In the genomic region with DNA sequence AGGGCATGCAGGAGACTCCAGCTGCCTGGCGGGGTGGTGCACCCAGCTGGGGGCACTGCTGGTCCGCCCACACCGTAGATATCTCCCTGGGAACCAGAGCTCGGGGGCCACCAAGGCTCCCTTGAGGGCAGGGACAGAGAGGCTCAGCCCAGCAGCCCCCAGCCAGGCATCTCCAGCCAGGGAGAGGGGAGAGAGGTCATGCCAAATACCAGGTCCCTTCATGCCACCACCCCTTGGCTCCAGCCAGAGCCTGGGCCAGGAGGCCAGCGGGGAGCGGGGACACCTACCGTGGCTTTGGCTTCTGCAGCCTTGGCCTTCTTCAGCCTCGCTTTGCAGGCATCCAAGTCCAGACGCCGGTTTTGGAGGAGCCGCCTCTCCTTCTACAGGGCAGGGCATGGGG, we compare ENCODE assay signal across 18 cellular contexts. TPM values are rescaled to one million over a fixed set of nuclear protein-coding genes. Genes with fewer than 3 reads are reported as not detected.
DNase-seq lines count a peak whose midpoint lies in the region; ATAC-seq and TF ChIP-seq lines count a peak whose summit lies in the region.
"Had no signal": no experiment of that assay in that cellular context is flagged by ENCODE, and none has a peak within 500 bp of the region (broad histone marks: within the 10 kb centered on the region; RNA-seq: fewer than 3 reads in every experiment).

No MANE protein-coding gene starts in this region.

- H3K79me2 ChIP-seq in osteoblast (ENCODE audit: insufficient read depth, low read length), result no peaks in the 10 kb centered on the region

- H3K27ac ChIP-seq in HUES6 (ENCODE audit: low read depth, low read length) (peak overlapping the region; percentile 19; the same call in 1 of the 2 replicates), osteoblast (ENCODE audit: low read depth, low read length) (no peak overlapping the region)
- H3K27ac ChIP-seq: 22Rv1, C4-2B had no signal

- H4K20me1 ChIP-seq in osteoblast (ENCODE audit: insufficient read depth, low read length), result no peaks in the 10 kb centered on the region

- H3K9me3 Mint-ChIP-seq in dendritic cell treated with granulocyte-macrophage colony-stimulating factor and Interleukin-4, amounts not matched to agents 40 ng/mL and 50 ng/mL, for 4 days, result no peaks in the 10 kb centered on the region
- H3K9me3 Mint-ChIP-seq: CD4-positive, alpha-beta T cell; H9 had no signal

- no peak overlapping the region for H3K4me2 ChIP-seq in osteoblast (ENCODE audit: insufficient read depth, low read length)
- H3K4me2 ChIP-seq: A549 had no signal

- TF ChIP-seq CTCF in osteoblast (IDR thresholded peaks at IDR 0.05; ENCODE audit: extremely low read depth, low read depth, low read length) (no peak), omental fat pad (IDR thresholded peaks at IDR 0.05) (no peak)

- peak; percentile 8 for DNase-seq in D341Med (ENCODE audit: low spot score)
- DNase-seq in osteoblast (ENCODE audit: insufficient read length, low spot score, missing footprints), result peak; percentile 65
- DNase-seq in activated CD4-positive, alpha-beta T cell treated with anti-CD3 and anti-CD28 coated beads for 1 hour, result no peak
- no peak for DNase-seq in NCI-H82 (lab: John Stamatoyannopoulos, UW)
- DNase-seq in omental fat pad (ENCODE audit: low spot score), result no peak
- DNase-seq: AML-193; Caco-2; CD4-positive, alpha-beta T cell; DMS153; DMS79; GF-D8; GOT3; H9 had no signal

- H3K9me3 ChIP-seq in HUES6 (ENCODE audit: control insufficient read depth, insufficient read depth, low read depth, low read length) (no peaks in the 10 kb centered on the region), osteoblast (ENCODE audit: low read depth, low read length) (no peaks in the 10 kb centered on the region)
- H3K9me3 ChIP-seq: A549, Caco-2 had no signal

- peaks cover 75% of the 10 kb centered on the region for H3K36me3 Mint-ChIP-seq in dendritic cell treated with granulocyte-macrophage colony-stimulating factor and Interleukin-4, amounts not matched to agents 40 ng/mL and 50 ng/mL, for 4 days (ENCODE audit: low read depth)

- no peaks in the 10 kb centered on the region for H3K27me3 Mint-ChIP-seq in dendritic cell treated with granulocyte-macrophage colony-stimulating factor and Interleukin-4, amounts not matched to agents 40 ng/mL and 50 ng/mL, for 4 days
- H3K27me3 Mint-ChIP-seq: CD4-positive, alpha-beta T cell had no signal

- H3K9ac ChIP-seq in HUES6 (ENCODE audit: low read length), result no peak overlapping the region

- intact Hi-C loops in dendritic cell treated with granulocyte-macrophage colony-stimulating factor and Interleukin-4, amounts not matched to agents 40 ng/mL and 50 ng/mL, for 4 days (cut with micrococcal nuclease), result no loop called here

- H3K27ac Mint-ChIP-seq in dendritic cell treated with granulocyte-macrophage colony-stimulating factor and Interleukin-4, amounts not matched to agents 40 ng/mL and 50 ng/mL, for 4 days, result peak overlapping the region; percentile 68
- H3K27ac Mint-ChIP-seq: CD4-positive, alpha-beta T cell had no signal

- no peak for ATAC-seq in omental fat pad (ENCODE audit: low FRiP score)
- ATAC-seq: A549 had no signal

- H3K4me3 Mint-ChIP-seq in dendritic cell treated with granulocyte-macrophage colony-stimulating factor and Interleukin-4, amounts not matched to agents 40 ng/mL and 50 ng/mL, for 4 days, result no peak overlapping the region
- H3K4me3 Mint-ChIP-seq: CD4-positive, alpha-beta T cell; H9 had no signal

- peaks cover 62% of the 10 kb centered on the region for H3K36me3 ChIP-seq in HUES6 (ENCODE audit: control insufficient read depth, insufficient read depth, low read length)
- H3K36me3 ChIP-seq in osteoblast (ENCODE audit: insufficient read depth, low read length), result peaks cover 5% of the 10 kb centered on the region

- H3K4me3 ChIP-seq in HUES6 (ENCODE audit: low read depth, low read length) (no peak overlapping the region), osteoblast (ENCODE audit: insufficient read depth, low read length) (no peak overlapping the region)
- H3K4me3 ChIP-seq: A549 had no signal

- no peaks in the 10 kb centered on the region for H3K27me3 ChIP-seq in HUES6 (ENCODE audit: control insufficient read depth, insufficient read depth, low read length)
- H3K27me3 ChIP-seq in osteoblast (ENCODE audit: insufficient read depth, low read length), result no peaks in the 10 kb centered on the region

- H3K4me1 Mint-ChIP-seq in dendritic cell treated with granulocyte-macrophage colony-stimulating factor and Interleukin-4, amounts not matched to agents 40 ng/mL and 50 ng/mL, for 4 days (ENCODE audit: low read depth), result peaks cover 16% of the 10 kb centered on the region

- H3K4me1 ChIP-seq in HUES6 (ENCODE audit: control insufficient read depth, insufficient read depth, low read length) (no peaks in the 10 kb centered on the region), osteoblast (ENCODE audit: insufficient read depth, low read length) (no peaks in the 10 kb centered on the region)
- H3K4me1 ChIP-seq: A549, Caco-2 had no signal

- H2AFZ ChIP-seq in osteoblast (ENCODE audit: low read length), result no peak overlapping the region

RNA-seq across cellular contexts. Expression of gene SH3GLB2, which starts 14.0 kb away (rescaled TPM):
- total RNA-seq in osteoblast (37.3 and 38.6 TPM in 2 replicates), omental fat pad (10 to 100 TPM; 55.5 to 75.5 (median 65.1) TPM)

RNA-seq across cellular contexts. Expression of gene MIGA2, which starts 22.3 kb away (rescaled TPM):
- total RNA-seq in osteoblast (21.2 and 22.4 TPM in 2 replicates), omental fat pad (10 to 100 TPM; 19.4 to 38.5 (median 20.9) TPM)

Comparison
In these comparisons a context has a peak if more than half of its experiments do, and no peak if none do; other contexts are left out.
1. DNase-seq: peak in D341Med (single experiment) and osteoblast (single experiment); none in activated CD4-positive, alpha-beta T cell treated with anti-CD3 and anti-CD28 coated beads for 1 hour (single experiment), NCI-H82 (single experiment) and omental fat pad (single experiment).